ENCODE assay signal across 1 cellular context in the genomic region with DNA sequence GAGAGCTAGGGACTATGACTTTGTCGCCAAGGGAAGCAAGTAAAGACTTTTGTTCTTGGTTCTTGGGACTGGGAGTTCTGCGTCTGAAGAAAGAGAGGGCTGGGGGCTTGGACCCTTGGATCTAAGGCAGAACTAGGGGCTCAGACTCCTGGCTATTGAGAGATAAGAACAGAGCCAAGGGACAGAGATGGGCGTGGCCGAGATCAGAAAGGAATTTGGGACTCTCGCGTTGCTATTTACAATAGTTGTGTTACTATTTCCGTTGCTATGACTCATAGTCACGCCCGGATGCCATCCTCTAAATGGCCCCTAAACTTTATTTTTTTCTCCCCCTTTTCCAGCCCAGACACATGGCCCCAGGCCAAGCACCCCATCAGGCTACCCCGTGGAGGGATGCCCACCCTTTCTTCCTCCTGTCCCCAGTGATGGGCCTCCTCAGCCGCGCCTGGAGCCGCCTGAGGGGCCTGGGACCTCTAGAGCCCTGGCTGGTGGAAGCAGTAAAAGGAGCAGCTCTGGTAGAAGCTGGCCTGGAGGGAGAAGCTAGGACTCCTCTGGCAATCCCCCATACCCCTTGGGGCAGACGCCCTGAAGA.
TF ChIP-seq lines count a peak whose summit lies in the region.

No MANE protein-coding gene starts in this region.

TF ChIP-seq in K562, 482 proteins besides CTCF, POLR2A, EP300 and RAD21 (continued from another document and continues in another):
- TF ChIP-seq U2AF1 (optimal IDR thresholded peaks at IDR 0.05; ENCODE audit: low read depth, low read length) (no peak), PHF20 (IDR thresholded peaks at IDR 0.05; ENCODE audit: partially characterized antibody) (no peak), ZNF551 (CRISPR knock-in tag; IDR thresholded peaks at IDR 0.05) (no peak), JUN (IDR thresholded peaks at IDR 0.05; ENCODE audit: borderline replicate concordance, low read depth, low read length) (peak; percentile 83), JUN (CRISPR knock-in tag; IDR thresholded peaks at IDR 0.05; ENCODE audit: borderline replicate concordance) (peak; percentile 55; the same call in 1 of the 2 replicates), CSDE1 (IDR thresholded peaks at IDR 0.05) (no peak), FOXM1 (IDR thresholded peaks at IDR 0.05; ENCODE audit: low read depth) (no peak), FOXM1 (CRISPR knock-in tag; IDR thresholded peaks at IDR 0.05; ENCODE audit: low read depth) (no peak), GTF2E2 (tag; IDR thresholded peaks at IDR 0.05) (no peak; the same call in 1 of the 2 replicates), ZNF766 (CRISPR knock-in tag; conservative IDR thresholded peaks at IDR 0.05) (no peak), ZNF140 (CRISPR knock-in tag; IDR thresholded peaks at IDR 0.05) (no peak), POLR2AphosphoS2 (IDR thresholded peaks at IDR 0.05; ENCODE audit: low read length) (no peak), TAF7 (tag; IDR thresholded peaks at IDR 0.05) (0 out of 2 replicates have a peak, but pooled peaks have one; percentile 1), FOSL1 (tag; conservative IDR thresholded peaks at IDR 0.05) (peak; percentile 98), RFX5 (IDR thresholded peaks at IDR 0.05; ENCODE audit: low read depth, low read length) (0 out of 2 replicates have a peak, but pooled peaks have one; percentile 9), NR1H2 (CRISPR knock-in tag; IDR thresholded peaks at IDR 0.05) (no peak), LARP7 (IDR thresholded peaks at IDR 0.05) (no peak), ZNF274 (IDR thresholded peaks at IDR 0.05; ENCODE audit: borderline replicate concordance, low read depth, low read length) (no peak), ZNF785 (CRISPR knock-in tag; IDR thresholded peaks at IDR 0.05) (no peak), NUFIP1 (IDR thresholded peaks at IDR 0.05; ENCODE audit: partially characterized antibody) (no peak), POLR3G (IDR thresholded peaks at IDR 0.05; ENCODE audit: extremely low read depth, insufficient read length, insufficient replicate concordance) (no peak), KLF16 (IDR thresholded peaks at IDR 0.05) (peak; percentile 39; the same call in 1 of the 2 replicates), SMC3 (conservative IDR thresholded peaks at IDR 0.05; ENCODE audit: insufficient read depth, low read depth, low read length) (0 out of 2 replicates have a peak, but pooled peaks have one; percentile 4), SAP30 (IDR thresholded peaks at IDR 0.05; ENCODE audit: borderline replicate concordance, insufficient read depth, low read depth, low read length, poor library complexity, severe bottlenecking) (peak; percentile 74), CEBPB (tag; IDR thresholded peaks at IDR 0.05) (no peak), ZNF75A (CRISPR knock-in tag; IDR thresholded peaks at IDR 0.05) (no peak), MAZ (CRISPR knock-in tag; conservative IDR thresholded peaks at IDR 0.05 in 1 of 2, IDR thresholded peaks at IDR 0.05 in 1 of 2) (no peak), ZFX (CRISPR knock-in tag; IDR thresholded peaks at IDR 0.05) (0 out of 2 replicates have a peak, but pooled peaks have one; percentile 61), ADNP (tag; IDR thresholded peaks at IDR 0.05) (no peak)
- TF ChIP-seq, protein P1, sequence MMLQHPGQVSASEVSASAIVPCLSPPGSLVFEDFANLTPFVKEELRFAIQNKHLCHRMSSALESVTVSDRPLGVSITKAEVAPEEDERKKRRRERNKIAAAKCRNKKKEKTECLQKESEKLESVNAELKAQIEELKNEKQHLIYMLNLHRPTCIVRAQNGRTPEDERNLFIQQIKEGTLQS (IDR thresholded peaks at IDR 0.05): peak; percentile 96
- TF ChIP-seq, protein P1 (CRISPR knock-in tag; conservative IDR thresholded peaks at IDR 0.05): peak; percentile 90; the same call in 1 of the 2 replicates
- TF ChIP-seq, protein P2, sequence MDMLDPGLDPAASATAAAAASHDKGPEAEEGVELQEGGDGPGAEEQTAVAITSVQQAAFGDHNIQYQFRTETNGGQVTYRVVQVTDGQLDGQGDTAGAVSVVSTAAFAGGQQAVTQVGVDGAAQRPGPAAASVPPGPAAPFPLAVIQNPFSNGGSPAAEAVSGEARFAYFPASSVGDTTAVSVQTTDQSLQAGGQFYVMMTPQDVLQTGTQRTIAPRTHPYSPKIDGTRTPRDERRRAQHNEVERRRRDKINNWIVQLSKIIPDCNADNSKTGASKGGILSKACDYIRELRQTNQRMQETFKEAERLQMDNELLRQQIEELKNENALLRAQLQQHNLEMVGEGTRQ (CRISPR knock-in tag; IDR thresholded peaks at IDR 0.05): no peak
- TF ChIP-seq, protein P3, sequence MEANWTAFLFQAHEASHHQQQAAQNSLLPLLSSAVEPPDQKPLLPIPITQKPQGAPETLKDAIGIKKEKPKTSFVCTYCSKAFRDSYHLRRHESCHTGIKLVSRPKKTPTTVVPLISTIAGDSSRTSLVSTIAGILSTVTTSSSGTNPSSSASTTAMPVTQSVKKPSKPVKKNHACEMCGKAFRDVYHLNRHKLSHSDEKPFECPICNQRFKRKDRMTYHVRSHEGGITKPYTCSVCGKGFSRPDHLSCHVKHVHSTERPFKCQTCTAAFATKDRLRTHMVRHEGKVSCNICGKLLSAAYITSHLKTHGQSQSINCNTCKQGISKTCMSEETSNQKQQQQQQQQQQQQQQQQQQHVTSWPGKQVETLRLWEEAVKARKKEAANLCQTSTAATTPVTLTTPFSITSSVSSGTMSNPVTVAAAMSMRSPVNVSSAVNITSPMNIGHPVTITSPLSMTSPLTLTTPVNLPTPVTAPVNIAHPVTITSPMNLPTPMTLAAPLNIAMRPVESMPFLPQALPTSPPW (CRISPR knock-in tag; IDR thresholded peaks at IDR 0.05): no peak; the same call in 1 of the 2 replicates
- TF ChIP-seq, protein P4, sequence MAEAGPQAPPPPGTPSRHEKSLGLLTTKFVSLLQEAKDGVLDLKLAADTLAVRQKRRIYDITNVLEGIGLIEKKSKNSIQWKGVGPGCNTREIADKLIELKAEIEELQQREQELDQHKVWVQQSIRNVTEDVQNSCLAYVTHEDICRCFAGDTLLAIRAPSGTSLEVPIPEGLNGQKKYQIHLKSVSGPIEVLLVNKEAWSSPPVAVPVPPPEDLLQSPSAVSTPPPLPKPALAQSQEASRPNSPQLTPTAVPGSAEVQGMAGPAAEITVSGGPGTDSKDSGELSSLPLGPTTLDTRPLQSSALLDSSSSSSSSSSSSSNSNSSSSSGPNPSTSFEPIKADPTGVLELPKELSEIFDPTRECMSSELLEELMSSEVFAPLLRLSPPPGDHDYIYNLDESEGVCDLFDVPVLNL (CRISPR knock-in tag; IDR thresholded peaks at IDR 0.05; ENCODE audit: low read depth): no peak
- TF ChIP-seq, protein P5, sequence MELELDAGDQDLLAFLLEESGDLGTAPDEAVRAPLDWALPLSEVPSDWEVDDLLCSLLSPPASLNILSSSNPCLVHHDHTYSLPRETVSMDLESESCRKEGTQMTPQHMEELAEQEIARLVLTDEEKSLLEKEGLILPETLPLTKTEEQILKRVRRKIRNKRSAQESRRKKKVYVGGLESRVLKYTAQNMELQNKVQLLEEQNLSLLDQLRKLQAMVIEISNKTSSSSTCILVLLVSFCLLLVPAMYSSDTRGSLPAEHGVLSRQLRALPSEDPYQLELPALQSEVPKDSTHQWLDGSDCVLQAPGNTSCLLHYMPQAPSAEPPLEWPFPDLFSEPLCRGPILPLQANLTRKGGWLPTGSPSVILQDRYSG (tag; conservative IDR thresholded peaks at IDR 0.05; ENCODE audit: low read depth): no peak
- TF ChIP-seq, protein P6, sequence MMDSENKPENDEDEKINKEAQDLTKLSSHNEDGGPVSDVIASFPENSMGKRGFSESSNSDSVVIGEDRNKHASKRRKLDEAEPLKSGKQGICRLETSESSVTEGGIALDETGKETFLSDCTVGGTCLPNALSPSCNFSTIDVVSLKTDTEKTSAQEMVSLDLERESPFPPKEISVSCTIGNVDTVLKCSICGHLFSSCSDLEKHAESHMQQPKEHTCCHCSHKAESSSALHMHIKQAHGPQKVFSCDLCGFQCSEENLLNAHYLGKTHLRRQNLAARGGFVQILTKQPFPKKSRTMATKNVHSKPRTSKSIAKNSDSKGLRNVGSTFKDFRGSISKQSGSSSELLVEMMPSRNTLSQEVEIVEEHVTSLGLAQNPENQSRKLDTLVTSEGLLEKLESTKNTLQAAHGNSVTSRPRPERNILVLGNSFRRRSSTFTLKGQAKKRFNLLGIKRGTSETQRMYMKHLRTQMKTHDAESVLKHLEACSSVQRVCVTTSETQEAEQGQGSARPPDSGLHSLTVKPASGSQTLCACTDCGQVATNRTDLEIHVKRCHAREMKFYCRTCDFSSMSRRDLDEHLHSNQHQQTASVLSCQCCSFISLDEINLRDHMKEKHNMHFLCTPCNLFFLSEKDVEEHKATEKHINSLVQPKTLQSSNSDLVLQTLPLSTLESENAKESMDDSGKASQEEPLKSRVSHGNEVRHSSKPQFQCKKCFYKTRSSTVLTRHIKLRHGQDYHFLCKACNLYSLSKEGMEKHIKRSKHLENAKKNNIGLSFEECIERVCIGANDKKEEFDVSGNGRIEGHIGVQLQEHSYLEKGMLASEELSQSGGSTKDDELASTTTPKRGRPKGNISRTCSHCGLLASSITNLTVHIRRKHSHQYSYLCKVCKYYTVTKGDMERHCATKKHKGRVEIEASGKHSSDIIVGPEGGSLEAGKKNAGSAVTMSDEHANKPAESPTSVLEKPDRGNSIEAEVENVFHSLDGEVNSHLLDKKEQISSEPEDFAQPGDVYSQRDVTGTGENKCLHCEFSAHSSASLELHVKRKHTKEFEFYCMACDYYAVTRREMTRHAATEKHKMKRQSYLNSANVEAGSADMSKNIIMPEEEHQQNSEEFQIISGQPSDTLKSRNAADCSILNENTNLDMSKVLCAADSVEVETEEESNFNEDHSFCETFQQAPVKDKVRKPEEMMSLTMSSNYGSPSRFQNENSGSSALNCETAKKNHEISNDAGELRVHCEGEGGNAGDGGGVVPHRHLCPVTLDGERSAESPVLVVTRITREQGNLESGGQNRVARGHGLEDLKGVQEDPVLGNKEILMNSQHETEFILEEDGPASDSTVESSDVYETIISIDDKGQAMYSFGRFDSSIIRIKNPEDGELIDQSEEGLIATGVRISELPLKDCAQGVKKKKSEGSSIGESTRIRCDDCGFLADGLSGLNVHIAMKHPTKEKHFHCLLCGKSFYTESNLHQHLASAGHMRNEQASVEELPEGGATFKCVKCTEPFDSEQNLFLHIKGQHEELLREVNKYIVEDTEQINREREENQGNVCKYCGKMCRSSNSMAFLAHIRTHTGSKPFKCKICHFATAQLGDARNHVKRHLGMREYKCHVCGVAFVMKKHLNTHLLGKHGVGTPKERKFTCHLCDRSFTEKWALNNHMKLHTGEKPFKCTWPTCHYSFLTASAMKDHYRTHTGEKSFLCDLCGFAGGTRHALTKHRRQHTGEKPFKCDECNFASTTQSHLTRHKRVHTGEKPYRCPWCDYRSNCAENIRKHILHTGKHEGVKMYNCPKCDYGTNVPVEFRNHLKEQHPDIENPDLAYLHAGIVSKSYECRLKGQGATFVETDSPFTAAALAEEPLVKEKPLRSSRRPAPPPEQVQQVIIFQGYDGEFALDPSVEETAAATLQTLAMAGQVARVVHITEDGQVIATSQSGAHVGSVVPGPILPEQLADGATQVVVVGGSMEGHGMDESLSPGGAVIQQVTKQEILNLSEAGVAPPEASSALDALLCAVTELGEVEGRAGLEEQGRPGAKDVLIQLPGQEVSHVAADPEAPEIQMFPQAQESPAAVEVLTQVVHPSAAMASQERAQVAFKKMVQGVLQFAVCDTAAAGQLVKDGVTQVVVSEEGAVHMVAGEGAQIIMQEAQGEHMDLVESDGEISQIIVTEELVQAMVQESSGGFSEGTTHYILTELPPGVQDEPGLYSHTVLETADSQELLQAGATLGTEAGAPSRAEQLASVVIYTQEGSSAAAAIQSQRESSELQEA (IDR thresholded peaks at IDR 0.05; ENCODE audit: low read depth): no peak
- TF ChIP-seq, protein P7, sequence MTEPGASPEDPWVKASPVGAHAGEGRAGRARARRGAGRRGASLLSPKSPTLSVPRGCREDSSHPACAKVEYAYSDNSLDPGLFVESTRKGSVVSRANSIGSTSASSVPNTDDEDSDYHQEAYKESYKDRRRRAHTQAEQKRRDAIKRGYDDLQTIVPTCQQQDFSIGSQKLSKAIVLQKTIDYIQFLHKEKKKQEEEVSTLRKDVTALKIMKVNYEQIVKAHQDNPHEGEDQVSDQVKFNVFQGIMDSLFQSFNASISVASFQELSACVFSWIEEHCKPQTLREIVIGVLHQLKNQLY (CRISPR knock-in tag; conservative IDR thresholded peaks at IDR 0.05): no peak
- TF ChIP-seq, protein P8, sequence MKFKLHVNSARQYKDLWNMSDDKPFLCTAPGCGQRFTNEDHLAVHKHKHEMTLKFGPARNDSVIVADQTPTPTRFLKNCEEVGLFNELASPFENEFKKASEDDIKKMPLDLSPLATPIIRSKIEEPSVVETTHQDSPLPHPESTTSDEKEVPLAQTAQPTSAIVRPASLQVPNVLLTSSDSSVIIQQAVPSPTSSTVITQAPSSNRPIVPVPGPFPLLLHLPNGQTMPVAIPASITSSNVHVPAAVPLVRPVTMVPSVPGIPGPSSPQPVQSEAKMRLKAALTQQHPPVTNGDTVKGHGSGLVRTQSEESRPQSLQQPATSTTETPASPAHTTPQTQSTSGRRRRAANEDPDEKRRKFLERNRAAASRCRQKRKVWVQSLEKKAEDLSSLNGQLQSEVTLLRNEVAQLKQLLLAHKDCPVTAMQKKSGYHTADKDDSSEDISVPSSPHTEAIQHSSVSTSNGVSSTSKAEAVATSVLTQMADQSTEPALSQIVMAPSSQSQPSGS (CRISPR knock-in tag; IDR thresholded peaks at IDR 0.05): no peak
- TF ChIP-seq, protein P9, sequence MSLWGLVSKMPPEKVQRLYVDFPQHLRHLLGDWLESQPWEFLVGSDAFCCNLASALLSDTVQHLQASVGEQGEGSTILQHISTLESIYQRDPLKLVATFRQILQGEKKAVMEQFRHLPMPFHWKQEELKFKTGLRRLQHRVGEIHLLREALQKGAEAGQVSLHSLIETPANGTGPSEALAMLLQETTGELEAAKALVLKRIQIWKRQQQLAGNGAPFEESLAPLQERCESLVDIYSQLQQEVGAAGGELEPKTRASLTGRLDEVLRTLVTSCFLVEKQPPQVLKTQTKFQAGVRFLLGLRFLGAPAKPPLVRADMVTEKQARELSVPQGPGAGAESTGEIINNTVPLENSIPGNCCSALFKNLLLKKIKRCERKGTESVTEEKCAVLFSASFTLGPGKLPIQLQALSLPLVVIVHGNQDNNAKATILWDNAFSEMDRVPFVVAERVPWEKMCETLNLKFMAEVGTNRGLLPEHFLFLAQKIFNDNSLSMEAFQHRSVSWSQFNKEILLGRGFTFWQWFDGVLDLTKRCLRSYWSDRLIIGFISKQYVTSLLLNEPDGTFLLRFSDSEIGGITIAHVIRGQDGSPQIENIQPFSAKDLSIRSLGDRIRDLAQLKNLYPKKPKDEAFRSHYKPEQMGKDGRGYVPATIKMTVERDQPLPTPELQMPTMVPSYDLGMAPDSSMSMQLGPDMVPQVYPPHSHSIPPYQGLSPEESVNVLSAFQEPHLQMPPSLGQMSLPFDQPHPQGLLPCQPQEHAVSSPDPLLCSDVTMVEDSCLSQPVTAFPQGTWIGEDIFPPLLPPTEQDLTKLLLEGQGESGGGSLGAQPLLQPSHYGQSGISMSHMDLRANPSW (CRISPR knock-in tag; IDR thresholded peaks at IDR 0.05): no peak
- TF ChIP-seq, protein P10, sequence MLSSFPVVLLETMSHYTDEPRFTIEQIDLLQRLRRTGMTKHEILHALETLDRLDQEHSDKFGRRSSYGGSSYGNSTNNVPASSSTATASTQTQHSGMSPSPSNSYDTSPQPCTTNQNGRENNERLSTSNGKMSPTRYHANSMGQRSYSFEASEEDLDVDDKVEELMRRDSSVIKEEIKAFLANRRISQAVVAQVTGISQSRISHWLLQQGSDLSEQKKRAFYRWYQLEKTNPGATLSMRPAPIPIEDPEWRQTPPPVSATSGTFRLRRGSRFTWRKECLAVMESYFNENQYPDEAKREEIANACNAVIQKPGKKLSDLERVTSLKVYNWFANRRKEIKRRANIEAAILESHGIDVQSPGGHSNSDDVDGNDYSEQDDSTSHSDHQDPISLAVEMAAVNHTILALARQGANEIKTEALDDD (IDR thresholded peaks at IDR 0.05): no peak
